ENCODE assay signal across 1 cellular context in genomic region chr9:110048976-110049698, GRCh38.
TF ChIP-seq lines count a peak whose summit lies in the region.

No MANE protein-coding gene starts in this region.

TF ChIP-seq in GM12878, 131 proteins besides CTCF, POLR2A, EP300 and RAD21 (continued from another document):
- TF ChIP-seq NKRF (conservative IDR thresholded peaks at IDR 0.05) = 0 out of 2 replicates have a peak, but pooled peaks have one; percentile 19
- TF ChIP-seq SIN3A (IDR thresholded peaks at IDR 0.05; ENCODE audit: low read depth, low read length) = 0 out of 2 replicates have a peak, but pooled peaks have one; percentile 29
